ENCODE assay signal across 17 cellular contexts in genomic region chr16:6297666-6298435, GRCh38.
A peak's percentile ranks its signal among the peaks of the same experiment; 100 is the strongest.
DNase-seq lines count a peak whose midpoint lies in the region; ATAC-seq and TF ChIP-seq lines count a peak whose summit lies in the region.
"Had no signal": no experiment of that assay in that cellular context is flagged by ENCODE, and none has a peak within 500 bp of the region (broad histone marks: within the 10 kb centered on the region; RNA-seq: fewer than 3 reads in every experiment).

No MANE protein-coding gene starts in this region.

- H3K27me3 ChIP-seq in HUES64 (ENCODE audit: insufficient read depth, low read length) (no peaks in the 10 kb centered on the region), WERI-Rb-1 (ENCODE audit: insufficient read depth, low read depth, severe bottlenecking) (no peaks in the 10 kb centered on the region)
- H3K27me3 ChIP-seq: BE2C had no signal

- H3K36me3 ChIP-seq in HUES64 (ENCODE audit: insufficient read depth, low read length), result no peaks in the 10 kb centered on the region
- H3K36me3 ChIP-seq in WERI-Rb-1, result no peaks in the 10 kb centered on the region
- H3K36me3 ChIP-seq: BE2C had no signal

- no peak for ATAC-seq in GM21360 (IDR thresholded peaks at IDR 0.05; ENCODE audit: unreplicated experiment)
- ATAC-seq: A549, K562 had no signal

- peak; percentile 42 for DNase-seq in ELF-1 (ENCODE audit: low read depth, low spot score)
- no peak for DNase-seq in WERI-Rb-1
- DNase-seq in activated gamma-delta T cell treated with Interleukin-2 at 50 U/mL for 16 hours, result no peak
- DNase-seq in mesenteric fat pad (ENCODE audit: low spot score), result no peak
- DNase-seq in iPS-NIHi11 (ENCODE audit: low spot score), result no peak
- DNase-seq: BE2C; CD4-positive, alpha-beta memory T cell; DMS53; GOT3; HCEC 1CT; HFFc6 had no signal

- H3K4me3 ChIP-seq in HUES64 (ENCODE audit: low read length) (no peak overlapping the region), WERI-Rb-1 (ENCODE audit: low read depth, low read length) (no peak overlapping the region), iPS-18c (ENCODE audit: insufficient read depth, low read depth, low read length) (0 out of 2 replicates have a peak overlapping the region, but pooled peaks have one; percentile 16)
- H3K4me3 ChIP-seq: A549, K562 had no signal

- H3K27ac ChIP-seq in HUES64 (ENCODE audit: low read depth, low read length) (peak overlapping the region; percentile 78; the same call in 1 of the 2 replicates), WERI-Rb-1 (no peak overlapping the region)
- H3K27ac ChIP-seq: A549, C4-2B had no signal

- 75% methylated on average over 8 of the region's 8 CpGs for WGBS in HUES64

- H3K9ac ChIP-seq in HUES64 (ENCODE audit: low read depth, low read length), result no peak overlapping the region

- H3K9me3 ChIP-seq in HUES64 (ENCODE audit: insufficient read depth, low read depth, low read length) (peaks cover 9% of the 10 kb centered on the region), WERI-Rb-1 (ENCODE audit: severe bottlenecking) (no peaks in the 10 kb centered on the region), iPS-18c (ENCODE audit: control insufficient read depth, insufficient read depth, low read length) (no peaks in the 10 kb centered on the region)
- H3K9me3 ChIP-seq: A549, BE2C had no signal

- H3K4me1 ChIP-seq in HUES64 (ENCODE audit: insufficient read depth, low read length), result peaks cover 13% of the 10 kb centered on the region; the same call in 1 of the 2 replicates
- H3K4me1 ChIP-seq: A549, BE2C had no signal

- TF ChIP-seq CTCF in WERI-Rb-1 (IDR thresholded peaks at IDR 0.05; ENCODE audit: low read depth, low read length), result 0 out of 2 replicates have a peak, but pooled peaks have one; percentile 7
